ENCODE assay signal across 1 cellular context in the genomic region with DNA sequence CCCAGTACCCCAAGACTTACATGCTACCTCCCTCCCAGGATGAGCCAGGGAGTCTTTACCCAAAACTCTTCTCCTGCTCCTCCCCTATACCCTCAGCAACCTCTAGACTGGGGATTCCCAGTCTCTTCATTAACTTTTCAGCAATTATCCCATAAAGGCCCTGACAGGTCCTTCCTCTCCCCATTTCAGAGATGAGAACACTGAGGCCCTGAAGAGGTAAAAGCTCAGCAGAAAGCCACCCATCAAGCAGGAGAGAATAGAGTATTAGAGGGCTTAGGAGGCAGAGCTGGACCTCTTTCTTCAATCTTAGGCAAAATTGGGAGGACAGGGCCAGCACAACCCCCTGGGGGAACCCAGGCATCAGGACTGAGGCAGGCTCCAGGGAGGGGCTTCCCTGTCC.
TF ChIP-seq lines count a peak whose summit lies in the region.

No MANE protein-coding gene starts in this region.

TF ChIP-seq in HepG2, 621 proteins besides CTCF, POLR2A, EP300 and RAD21:
- TF ChIP-seq TMF1 (CRISPR knock-in tag; IDR thresholded peaks at IDR 0.05; ENCODE audit: low read depth): no peak
- peak; percentile 76 for TF ChIP-seq ZNF629 (CRISPR knock-in tag; conservative IDR thresholded peaks at IDR 0.05)
TF ChIP-seq in HepG2: peak in this region for 1.
